1 cellular context compared by ENCODE assay signal in the genomic region with DNA sequence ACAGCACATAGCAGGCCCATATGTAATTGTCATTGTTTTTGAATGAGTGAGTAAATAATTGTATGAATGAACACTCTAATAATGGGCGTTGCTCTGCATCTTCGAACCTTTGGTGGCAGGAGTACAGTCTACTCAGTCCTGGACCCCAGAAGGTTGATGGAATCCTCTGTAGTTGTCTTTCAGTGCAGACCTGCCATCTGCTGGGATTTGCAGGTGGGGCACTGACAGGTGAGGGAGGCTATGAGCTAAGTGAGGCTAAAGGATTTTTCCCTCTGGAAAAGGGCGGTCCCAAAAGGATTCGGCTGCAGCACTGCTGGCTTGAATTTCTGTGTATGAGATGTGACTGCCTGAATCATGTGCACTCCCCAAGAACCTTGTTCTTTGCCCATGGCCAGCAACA.
TF ChIP-seq lines count a peak whose summit lies in the region.

No MANE protein-coding gene starts in this region.

TF ChIP-seq in HepG2, 621 proteins besides CTCF, POLR2A, EP300 and RAD21:
- TF ChIP-seq SMC3 (IDR thresholded peaks at IDR 0.05; ENCODE audit: low read length) (peak; percentile 37; the same call in 1 of the 2 replicates), ZNF34 (CRISPR knock-in tag; IDR thresholded peaks at IDR 0.05; ENCODE audit: borderline replicate concordance) (no peak), STAG1 (CRISPR knock-in tag; IDR thresholded peaks at IDR 0.05) (peak; percentile 70)
